In genomic region chr4:125369098-125369497, GRCh38 we compare ENCODE assay signal across 2 cellular contexts.
TF ChIP-seq lines count a peak whose summit lies in the region.

No MANE protein-coding gene starts in this region.

TF ChIP-seq in liver, 16 proteins besides CTCF, POLR2A, EP300 and RAD21:
- TF ChIP-seq GABPA (IDR thresholded peaks at IDR 0.05 in 1 of 2, conservative IDR thresholded peaks at IDR 0.05 in 1 of 2) (no peak), REST (IDR thresholded peaks at IDR 0.05) (no peak), HNF4G (IDR thresholded peaks at IDR 0.05) (no peak), NR2F2 (IDR thresholded peaks at IDR 0.05) (no peak), MAX (IDR thresholded peaks at IDR 0.05) (no peak), ATF3 (IDR thresholded peaks at IDR 0.05) (no peak), EGR1 (IDR thresholded peaks at IDR 0.05; ENCODE audit: low read depth in 2 of 2) (no peak), TAF1 (conservative IDR thresholded peaks at IDR 0.05) (no peak), FOXA2 (IDR thresholded peaks at IDR 0.05) (no peak), ZBTB33 (IDR thresholded peaks at IDR 0.05) (no peak), HNF4A (conservative IDR thresholded peaks at IDR 0.05) (no peak), YY1 (IDR thresholded peaks at IDR 0.05) (no peak), RXRA (IDR thresholded peaks at IDR 0.05) (no peak), FOXA1 (IDR thresholded peaks at IDR 0.05) (no peak), JUND (IDR thresholded peaks at IDR 0.05) (no peak), SP1 (IDR thresholded peaks at IDR 0.05) (no peak)

TF ChIP-seq in HepG2, 621 proteins besides CTCF, POLR2A, EP300 and RAD21 (continued from another document):
- no peak for TF ChIP-seq ZFP1 (CRISPR knock-in tag; IDR thresholded peaks at IDR 0.05)
